Comparison of ENCODE assay signal across 8 cellular contexts in the genomic region with DNA sequence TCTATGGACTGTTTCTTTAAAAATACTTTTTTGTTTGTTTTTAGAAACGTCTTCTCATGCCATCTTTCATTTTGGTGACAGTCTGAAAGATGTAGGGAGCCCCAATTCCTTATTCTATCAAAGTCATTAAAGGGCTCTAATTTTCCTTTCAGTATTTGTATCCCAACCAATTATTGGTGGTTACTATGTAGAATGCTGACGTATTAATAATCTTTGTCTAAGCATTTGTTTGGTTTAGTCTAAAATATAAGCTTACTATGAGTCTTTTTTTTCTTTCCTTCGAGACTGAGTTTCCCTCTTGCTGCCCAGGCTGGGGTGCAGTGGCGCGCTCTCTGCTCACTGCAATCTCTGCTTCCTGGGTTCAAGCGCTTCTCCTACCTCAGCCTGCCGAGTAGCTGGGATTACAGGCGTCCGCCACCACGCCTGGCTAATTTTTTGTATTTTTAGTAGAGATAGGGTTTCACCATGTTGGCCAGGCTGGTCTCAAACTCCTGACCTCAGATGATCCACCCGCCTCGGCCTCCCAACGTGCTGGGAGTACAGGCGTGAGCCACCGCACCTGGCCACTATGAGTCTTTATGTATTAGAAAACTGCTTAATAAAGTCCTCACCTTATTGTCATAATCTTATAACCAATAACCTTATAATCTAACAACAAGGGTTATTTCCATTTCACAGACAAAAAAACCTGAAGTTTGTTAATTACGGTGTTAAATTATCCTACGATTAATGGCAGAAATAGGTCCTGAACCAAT. TPM values are rescaled to one million over a fixed set of nuclear protein-coding genes. Genes with fewer than 3 reads are reported as not detected.
DNase-seq lines count a peak whose midpoint lies in the region; FAIRE-seq and TF ChIP-seq lines count a peak whose summit lies in the region.

No MANE protein-coding gene starts in this region.

- H3K4me1 ChIP-seq in adipocyte (ENCODE audit: control insufficient read depth, insufficient read depth, low read length): peaks cover 26% of the 10 kb centered on the region
- H3K4me1 ChIP-seq in kidney (ENCODE audit: control insufficient read depth in 1 of 2, insufficient read depth in 1 of 2, low read depth in 1 of 2, low read length in 2 of 2): peaks cover 3 to 5% of the 10 kb centered on the region in 2 donors

- no peaks in the 10 kb centered on the region for H3K27me3 ChIP-seq in adipocyte (replicated peaks; ENCODE audit: control insufficient read depth, insufficient read depth, low read length)

- DNase-seq in NCI-H146 treated with DMSO at 0.1 percent for 48 hours (lab: John Stamatoyannopoulos, UW; ENCODE audit: unreplicated experiment) (peak; percentile 12), NCI-H146 (lab: John Stamatoyannopoulos, UW) (no peak), adipocyte (ENCODE audit: low read depth) (no peak), kidney (no peak), cerebellum (ENCODE audit: low spot score) (no peak), HCEC 1CT (no peak), anterior cingulate cortex (lab: John Stamatoyannopoulos, UW) (no peak)

- H3K36me3 ChIP-seq in adipocyte (ENCODE audit: control insufficient read depth, insufficient read depth, low read length, severe bottlenecking): no peaks in the 10 kb centered on the region
- H3K36me3 ChIP-seq in kidney (ENCODE audit: control insufficient read depth in 1 of 2, insufficient read depth in 2 of 2, low read length in 2 of 2): no peaks in the 10 kb centered on the region

- peak overlapping the region; percentile 90 for H3K4me3 ChIP-seq in adipocyte (ENCODE audit: low read length)
- peak overlapping the region; percentile 90 to 91 for H3K4me3 ChIP-seq in kidney (ENCODE audit: low read length in 2 of 2)

- TF ChIP-seq CTCF in kidney (IDR thresholded peaks at IDR 0.05; ENCODE audit: borderline replicate concordance, extremely low read depth, insufficient read depth): no peak

- peak overlapping the region; percentile 87 to 92 for H3K27ac ChIP-seq in kidney (ENCODE audit: low read depth in 2 of 2, low read length in 2 of 2)
- H3K27ac ChIP-seq in temporal lobe (ENCODE audit: low read depth, low read length): peak overlapping the region; percentile 54

- H3K9ac ChIP-seq in adipocyte (ENCODE audit: low read length) (peak overlapping the region; percentile 91), kidney (ENCODE audit: low read length in 2 of 2) (peak overlapping the region; percentile 92 to 93)

- no peaks in the 10 kb centered on the region for H3K9me3 ChIP-seq in adipocyte (ENCODE audit: control insufficient read depth, low read length)
- no peaks in the 10 kb centered on the region for H3K9me3 ChIP-seq in kidney (ENCODE audit: control insufficient read depth in 1 of 2, low read length in 2 of 2)

- FAIRE-seq in kidney (lab: Jason Lieb, UNC): no peak

- intact Hi-C loops in kidney (cut with DNase I): no loop called here

RNA-seq across cellular contexts. Expression of a gene that starts 0.8 kb away (rescaled TPM):
- total RNA-seq in kidney (26.5 TPM), temporal lobe (4.2 TPM), cerebellum (6.3 TPM)
- polyA plus RNA-seq in kidney (ENCODE audit: insufficient read depth, low read depth, low replicate concordance): 7.2 TPM
